Comparison of ENCODE assay signal across 16 cellular contexts in the genomic region with DNA sequence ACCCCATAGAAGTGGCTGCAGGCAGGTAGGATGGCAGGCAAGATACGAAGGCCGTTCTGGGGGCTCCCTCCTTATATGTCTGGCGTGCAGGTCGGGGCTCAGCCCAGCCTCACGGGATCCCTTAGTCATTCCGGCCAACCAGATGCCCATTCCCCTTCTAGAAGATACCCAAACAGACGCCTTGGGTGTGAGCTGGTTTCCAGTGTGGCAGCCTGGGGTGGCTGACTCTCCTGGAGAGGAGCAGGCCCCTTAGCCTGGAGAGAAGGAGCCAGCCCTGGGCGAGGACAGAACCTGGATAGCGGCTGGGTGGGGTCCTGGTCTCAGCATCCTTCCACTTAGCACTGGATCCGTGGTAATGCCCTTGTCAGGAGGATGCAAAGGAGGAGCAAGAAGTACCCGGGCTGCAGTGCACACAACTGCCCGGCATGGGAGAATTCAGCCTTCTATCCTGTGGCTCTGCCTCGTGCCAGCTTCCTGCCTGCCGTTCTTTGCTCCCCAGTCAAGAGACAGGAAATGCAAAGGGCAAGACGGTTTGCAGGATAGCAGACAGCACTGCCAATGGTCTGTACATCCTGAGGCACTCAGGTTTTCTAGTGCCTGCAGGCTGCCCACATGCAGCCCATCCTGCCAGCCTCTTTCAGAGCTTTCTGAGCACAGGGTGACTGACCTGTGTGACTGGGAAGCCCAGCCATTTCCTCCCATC.
"Had no signal": no experiment of that assay in that cellular context is flagged by ENCODE, and none has a peak within 500 bp of the region (broad histone marks: within the 10 kb centered on the region; RNA-seq: fewer than 3 reads in every experiment).

No MANE protein-coding gene starts in this region.

- H3K27ac Mint-ChIP-seq: activated T-helper 1 cell treated with anti-CD3 and anti-CD28 coated beads, Interleukin-12 subunit alpha, Interleukin-12 subunit beta, Interleukin-2, Interleukin-4 antibody, amounts not matched to agents 30 ng/mL and 10 ng/mL and 1 ng/mL, durations not matched to agents 14 hours and 24 hours and 36 hours; neural progenitor cell had no signal

- H3K27ac ChIP-seq: left lung, neural progenitor cell, pancreas, stomach, thoracic aorta had no signal

- H3K4me3 ChIP-seq: left lung, neural progenitor cell, pancreas, spleen, stomach, thoracic aorta had no signal

- H3K36me3 Mint-ChIP-seq: neural progenitor cell had no signal

- ATAC-seq: esophagus mucosa, left lung, pancreas, sciatic nerve had no signal

- H3K4me2 ChIP-seq: neural progenitor cell had no signal

- H3K9me3 ChIP-seq: left lung, pancreas, spleen, stomach, thoracic aorta had no signal

- H3K36me3 ChIP-seq: left lung, neural progenitor cell, pancreas, spleen, stomach, thoracic aorta had no signal

- H3K27me3 ChIP-seq: neural progenitor cell, pancreas had no signal

- H2AFZ ChIP-seq: neural progenitor cell had no signal

- H3K4me3 Mint-ChIP-seq: activated T-helper 1 cell treated with anti-CD3 and anti-CD28 coated beads, Interleukin-12 subunit alpha, Interleukin-12 subunit beta, Interleukin-2, Interleukin-4 antibody, amounts not matched to agents 30 ng/mL and 10 ng/mL and 1 ng/mL, durations not matched to agents 14 hours and 24 hours and 36 hours; neural progenitor cell had no signal

- H3K9me3 Mint-ChIP-seq: activated T-helper 1 cell treated with anti-CD3 and anti-CD28 coated beads, Interleukin-12 subunit alpha, Interleukin-12 subunit beta, Interleukin-2, Interleukin-4 antibody, amounts not matched to agents 30 ng/mL and 10 ng/mL and 1 ng/mL, durations not matched to agents 14 hours and 24 hours and 36 hours; neural progenitor cell had no signal

- H3K4me1 ChIP-seq: left lung, pancreas had no signal

- DNase-seq: activated CD4-positive, alpha-beta T cell treated with anti-CD3 and anti-CD28 coated beads, Interleukin-2, amount 50 U/mL, for 1 hour; activated CD4-positive, CD25-positive, alpha-beta regulatory T cell; activated CD8-positive, alpha-beta memory T cell treated with anti-CD3 and anti-CD28 coated beads for 24 hours; activated naive CD4-positive, alpha-beta T cell; hippocampal formation; kidney; left lung; mammary epithelial cell; pancreas; spleen; stomach had no signal

- H3K9ac ChIP-seq: neural progenitor cell had no signal
